In the genomic region with DNA sequence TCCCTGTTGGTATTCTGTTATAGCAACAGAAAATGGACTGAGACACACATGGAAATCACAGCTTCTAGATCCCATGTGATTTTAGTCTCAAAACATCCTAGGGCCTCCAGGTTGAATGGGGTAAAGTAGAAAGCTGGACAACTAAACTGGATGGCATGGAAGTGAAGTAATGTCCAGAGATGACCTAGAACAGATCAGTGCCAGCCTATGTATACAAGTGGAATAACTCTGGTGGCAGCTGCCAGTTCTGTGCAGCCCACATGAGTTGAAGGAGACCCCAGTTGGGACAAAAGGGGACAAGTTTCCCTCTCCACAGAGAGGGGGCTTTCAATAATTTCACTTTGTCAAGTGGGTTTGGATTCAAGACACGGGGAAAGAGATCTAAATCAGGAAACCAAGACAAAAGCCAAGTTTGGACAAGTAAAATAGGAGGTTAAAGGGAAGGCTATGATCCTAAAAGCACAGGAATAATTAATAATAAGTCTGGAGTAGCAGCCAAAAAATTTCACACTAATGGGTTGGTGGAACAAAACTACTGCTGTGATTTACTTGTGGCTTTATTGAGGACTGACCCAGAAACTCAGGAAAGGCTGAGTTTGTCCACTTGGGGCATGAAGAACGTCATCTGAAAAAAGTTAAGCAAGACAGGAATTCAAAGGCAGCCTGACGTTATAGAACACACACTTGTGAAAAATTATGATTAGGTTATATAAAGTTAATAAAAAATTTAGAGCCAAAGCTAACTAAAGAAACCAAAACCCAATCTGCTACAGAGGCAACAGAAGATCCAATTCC, we compare ENCODE assay signal across 13 cellular contexts.
"Had no signal": no experiment of that assay in that cellular context is flagged by ENCODE, and none has a peak within 500 bp of the region (broad histone marks: within the 10 kb centered on the region; RNA-seq: fewer than 3 reads in every experiment).

No MANE protein-coding gene starts in this region.

- H3K27me3 ChIP-seq: MG63, SJCRH30 had no signal

- DNase-seq: KBM-7, MG63, NCI-H1092 treated with DMSO at 0.1 percent for 48 hours, NCI-H1436, NCI-H187, NCI-H2029, NCI-H2081 treated with DMSO at 0.1 percent for 48 hours, NCI-H2227 treated with DMSO at 0.1 percent for 48 hours, NCI-H774, RPMI8226, SHP77 treated with DMSO at 0.1 percent for 48 hours, SJCRH30 had no signal

- H3K4me1 ChIP-seq: SJCRH30 had no signal

- H3K4me3 ChIP-seq: MG63, SJCRH30 had no signal

- H3K27ac ChIP-seq: SJCRH30 had no signal

- H3K36me3 ChIP-seq: MG63, SJCRH30 had no signal

- ATAC-seq: SK-N-SH treated with all-trans-retinoic acid at 6 μM for 48 hours had no signal

- H3K9me3 ChIP-seq: MG63, SJCRH30 had no signal
